In the genomic region with DNA sequence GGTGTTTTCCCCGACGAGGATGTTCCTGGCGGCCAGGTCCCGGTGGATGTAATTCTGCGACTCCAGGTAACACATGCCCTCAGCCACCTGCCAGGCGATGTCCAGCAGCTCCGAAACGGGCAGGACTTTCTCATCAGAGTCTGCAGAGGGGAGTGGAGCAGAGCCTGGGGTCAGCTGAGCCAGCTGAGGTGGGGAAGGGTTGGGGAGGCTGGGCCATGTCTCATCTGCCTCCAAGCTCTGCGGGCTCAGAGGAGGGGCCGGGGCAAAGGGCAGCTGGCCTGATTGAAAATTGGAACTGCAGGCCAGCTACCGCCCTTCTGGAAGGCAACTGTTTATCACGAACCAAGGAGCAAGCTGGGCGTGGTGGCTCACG, we compare ENCODE assay signal across 2 cellular contexts.
A peak's percentile ranks its signal among the peaks of the same experiment; 100 is the strongest.
TF ChIP-seq lines count a peak whose summit lies in the region.

No MANE protein-coding gene starts in this region.

TF ChIP-seq in IMR-90, 13 proteins besides CTCF, POLR2A, EP300 and RAD21:
- no peak for TF ChIP-seq BHLHE40 (IDR thresholded peaks at IDR 0.05; ENCODE audit: low read depth, low read length)
- TF ChIP-seq CEBPB (IDR thresholded peaks at IDR 0.05; ENCODE audit: low read depth, low read length): no peak
- TF ChIP-seq CHD1 (IDR thresholded peaks at IDR 0.05; ENCODE audit: low read depth, low read length): no peak
- no peak for TF ChIP-seq RCOR1 (IDR thresholded peaks at IDR 0.05; ENCODE audit: insufficient replicate concordance, low read length)
- no peak for TF ChIP-seq RFX5 (IDR thresholded peaks at IDR 0.05; ENCODE audit: low read depth, low read length)
- no peak for TF ChIP-seq MAZ (IDR thresholded peaks at IDR 0.05; ENCODE audit: borderline replicate concordance, low read depth, low read length)
- TF ChIP-seq NFE2L2 (IDR thresholded peaks at IDR 0.05; ENCODE audit: low read depth, low read length): no peak
- TF ChIP-seq MXI1 (IDR thresholded peaks at IDR 0.05; ENCODE audit: borderline replicate concordance, low read depth, low read length): no peak
- no peak for TF ChIP-seq SMC3 (IDR thresholded peaks at IDR 0.05; ENCODE audit: low read depth, low read length)
- TF ChIP-seq MAFK (IDR thresholded peaks at IDR 0.05; ENCODE audit: low read depth, low read length): no peak
- TF ChIP-seq, protein P1, sequence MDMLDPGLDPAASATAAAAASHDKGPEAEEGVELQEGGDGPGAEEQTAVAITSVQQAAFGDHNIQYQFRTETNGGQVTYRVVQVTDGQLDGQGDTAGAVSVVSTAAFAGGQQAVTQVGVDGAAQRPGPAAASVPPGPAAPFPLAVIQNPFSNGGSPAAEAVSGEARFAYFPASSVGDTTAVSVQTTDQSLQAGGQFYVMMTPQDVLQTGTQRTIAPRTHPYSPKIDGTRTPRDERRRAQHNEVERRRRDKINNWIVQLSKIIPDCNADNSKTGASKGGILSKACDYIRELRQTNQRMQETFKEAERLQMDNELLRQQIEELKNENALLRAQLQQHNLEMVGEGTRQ (IDR thresholded peaks at IDR 0.05; ENCODE audit: low read depth, low read length): no peak
- TF ChIP-seq, protein P2, sequence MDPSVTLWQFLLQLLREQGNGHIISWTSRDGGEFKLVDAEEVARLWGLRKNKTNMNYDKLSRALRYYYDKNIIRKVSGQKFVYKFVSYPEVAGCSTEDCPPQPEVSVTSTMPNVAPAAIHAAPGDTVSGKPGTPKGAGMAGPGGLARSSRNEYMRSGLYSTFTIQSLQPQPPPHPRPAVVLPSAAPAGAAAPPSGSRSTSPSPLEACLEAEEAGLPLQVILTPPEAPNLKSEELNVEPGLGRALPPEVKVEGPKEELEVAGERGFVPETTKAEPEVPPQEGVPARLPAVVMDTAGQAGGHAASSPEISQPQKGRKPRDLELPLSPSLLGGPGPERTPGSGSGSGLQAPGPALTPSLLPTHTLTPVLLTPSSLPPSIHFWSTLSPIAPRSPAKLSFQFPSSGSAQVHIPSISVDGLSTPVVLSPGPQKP (IDR thresholded peaks at IDR 0.05; ENCODE audit: borderline replicate concordance, low read depth, low read length): no peak
- no peak for TF ChIP-seq FOS (IDR thresholded peaks at IDR 0.05; ENCODE audit: low read depth, low read length)

TF ChIP-seq in HepG2, 621 proteins besides CTCF, POLR2A, EP300 and RAD21:
- TF ChIP-seq, protein P3, sequence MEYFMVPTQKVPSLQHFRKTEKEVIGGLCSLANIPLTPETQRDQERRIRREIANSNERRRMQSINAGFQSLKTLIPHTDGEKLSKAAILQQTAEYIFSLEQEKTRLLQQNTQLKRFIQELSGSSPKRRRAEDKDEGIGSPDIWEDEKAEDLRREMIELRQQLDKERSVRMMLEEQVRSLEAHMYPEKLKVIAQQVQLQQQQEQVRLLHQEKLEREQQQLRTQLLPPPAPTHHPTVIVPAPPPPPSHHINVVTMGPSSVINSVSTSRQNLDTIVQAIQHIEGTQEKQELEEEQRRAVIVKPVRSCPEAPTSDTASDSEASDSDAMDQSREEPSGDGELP (IDR thresholded peaks at IDR 0.05; ENCODE audit: borderline replicate concordance, low read depth): peak; percentile 67; the same call in 1 of the 2 replicates
- TF ChIP-seq HNF4A (CRISPR knock-in tag; IDR thresholded peaks at IDR 0.05) (peak; percentile 44), ARHGAP35 (CRISPR knock-in tag; IDR thresholded peaks at IDR 0.05; ENCODE audit: borderline replicate concordance) (no peak), NR2F1 (CRISPR knock-in tag; IDR thresholded peaks at IDR 0.05) (0 out of 4 replicates have a peak, but pooled peaks of 1 of the 2 experiments have one; percentile 27), ZSCAN25 (CRISPR knock-in tag; IDR thresholded peaks at IDR 0.05) (peak; percentile 97), SALL1 (CRISPR knock-in tag; IDR thresholded peaks at IDR 0.05) (0 out of 2 replicates have a peak, but pooled peaks have one; percentile 22)
